ENCODE assay signal across 27 cellular contexts in genomic region chr10:94890264-94891022, GRCh38. TPM values are rescaled to one million over a fixed set of nuclear protein-coding genes. Genes with fewer than 3 reads are reported as not detected.
"Had no signal": no experiment of that assay in that cellular context is flagged by ENCODE, and none has a peak within 500 bp of the region (broad histone marks: within the 10 kb centered on the region; RNA-seq: fewer than 3 reads in every experiment).

No MANE protein-coding gene starts in this region.

- H3K4me1 ChIP-seq: SJSA1 had no signal

- H3K4me3 ChIP-seq: SJSA1 had no signal

- H3K27me3 ChIP-seq: brain microvascular endothelial cell, SJSA1 had no signal

- H3K9me3 ChIP-seq: SJSA1 had no signal

- DNase-seq: activated B cell treated with CpG ODN at 0.5 μM for 24 hours; activated CD4-positive, alpha-beta T cell treated with anti-CD3 and anti-CD28 coated beads for 1 hour; activated CD4-positive, alpha-beta T cell treated with anti-CD3 and anti-CD28 coated beads, Interleukin-2, amount 10 ng/mL, durations not matched to agents 24 days and 14 days; activated CD4-positive, alpha-beta T cell treated with anti-CD3 and anti-CD28 coated beads, Interleukin-2, amount 50 U/mL, for 48 hours; activated effector memory CD4-positive, alpha-beta T cell treated with anti-CD3 and anti-CD28 coated beads, Interleukin-2, amount 50 U/mL, for 16 hours; activated naive CD4-positive, alpha-beta T cell treated with Interleukin-2 at 50 U/mL for 16 hours; activated naive CD8-positive, alpha-beta T cell treated with anti-CD3 and anti-CD28 coated beads, Interleukin-2, amount 50 U/mL, for 24 hours; activated T-cell treated with anti-CD3 and anti-CD28 coated beads, Interleukin-2, amount 50 U/mL, for 4 hours; amniotic stem cell; brain microvascular endothelial cell; cerebellar nuclear complex; NCI-H1105 treated with DMSO at 0.1 percent for 48 hours; NCI-H1436 treated with DMSO at 0.1 percent for 48 hours; NCI-H187; NCI-H2081; NCI-H510A treated with DMSO at 0.1 percent for 48 hours; NCI-H69; PC-3; SHP77; T-helper 17 cell; T-helper 9 cell had no signal

- FAIRE-seq: astrocyte, RCC 7860 had no signal

- ATAC-seq: activated naive CD4-positive, alpha-beta T cell treated with anti-CD3 and anti-CD28 coated beads, Interleukin-2, amount 50 U/mL, for 72 hours; activated naive CD8-positive, alpha-beta T cell treated with anti-CD3 and anti-CD28 coated beads, Interleukin-2, amount 50 U/mL, for 24 hours; activated T-cell treated with anti-CD3 and anti-CD28 coated beads, Interleukin-2, amount 50 U/mL, for 4 hours; PC-3; SK-N-SH treated with all-trans-retinoic acid at 6 μM for 48 hours; T-helper 17 cell had no signal

- H3K36me3 ChIP-seq: brain microvascular endothelial cell, SJSA1 had no signal

- H3K27ac ChIP-seq: brain microvascular endothelial cell, SJSA1 had no signal

RNA-seq across cellular contexts. Expression of gene CYP2C9, which starts 48.0 kb away (rescaled TPM):
- total RNA-seq: activated B cell treated with CpG ODN at 0.5 μM for 24 hours; activated CD4-positive, alpha-beta T cell treated with anti-CD3 and anti-CD28 coated beads, Interleukin-2, amount 10 ng/mL, durations not matched to agents 24 days and 14 days; activated naive CD4-positive, alpha-beta T cell treated with anti-CD3 and anti-CD28 coated beads, Interleukin-2, amount 50 U/mL, for 72 hours; astrocyte; cardiac septum; PC-3; SJSA1; T-helper 17 cell had no signal
